In the genomic region with DNA sequence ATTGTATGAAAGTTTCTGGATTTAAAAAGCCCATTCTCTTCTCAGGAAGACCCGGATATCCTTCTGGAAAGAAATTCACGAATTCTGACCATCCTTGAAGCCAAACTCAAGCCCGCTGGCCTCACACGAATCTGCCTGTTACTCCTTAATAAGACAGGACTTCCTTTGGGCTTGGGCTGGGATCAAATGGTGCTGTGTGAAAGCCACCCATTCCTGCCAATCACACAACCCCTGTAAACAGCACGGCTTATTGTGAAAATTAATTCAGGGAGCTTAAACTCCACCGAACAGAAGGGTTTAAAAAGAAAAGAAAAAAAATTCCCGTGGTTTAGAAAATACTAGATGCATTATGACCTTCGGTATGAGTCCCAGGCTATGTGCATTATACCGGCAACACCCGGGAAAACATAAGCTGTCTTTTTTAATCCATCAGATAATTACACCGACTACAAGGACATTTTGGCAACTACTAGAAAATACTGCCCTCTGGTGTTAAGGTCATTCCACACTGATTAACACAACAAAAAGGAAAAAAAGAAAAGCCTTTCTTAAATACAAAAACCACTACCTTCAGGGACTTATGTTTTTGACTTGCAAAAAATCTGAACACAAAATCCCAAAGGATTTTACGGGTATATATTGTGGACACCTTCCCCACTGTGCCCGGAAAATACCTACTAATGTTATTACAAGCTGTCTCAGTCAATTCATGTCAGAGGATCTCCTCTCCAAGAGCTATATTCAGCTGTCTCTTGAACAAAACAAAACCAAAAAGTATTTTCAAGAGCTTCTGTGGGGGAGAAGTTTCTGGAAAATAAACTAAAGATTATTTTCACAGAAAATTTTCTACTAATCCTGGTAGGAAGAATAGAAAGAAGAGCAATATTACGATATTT, we compare ENCODE assay signal across 8 cellular contexts.
DNase-seq lines count a peak whose midpoint lies in the region; ATAC-seq, FAIRE-seq and TF ChIP-seq lines count a peak whose summit lies in the region.

No MANE protein-coding gene starts in this region.

- no peak overlapping the region for H3K9ac ChIP-seq in Karpas-422 (ENCODE audit: low read length)
- no peak overlapping the region for H3K9ac ChIP-seq in H1 (replicated peaks in 1 of 4; ENCODE audit: extremely low read depth in 1 of 4, low read depth in 3 of 4, low read length in 3 of 4)
- H3K9ac ChIP-seq in mesenchymal stem cell (ENCODE audit: low read length), result no peak overlapping the region

- no peak overlapping the region for H3K18ac ChIP-seq in H1 (ENCODE audit: extremely low read depth, low read length)
- H3K18ac ChIP-seq in mesenchymal stem cell (ENCODE audit: low read depth in 1 of 2, low read length in 2 of 2), result no peak overlapping the region

- peak; percentile 86 for FAIRE-seq in H1 (lab: Jason Lieb, UNC)

- no peak overlapping the region for H2BK20ac ChIP-seq in H1 (ENCODE audit: low read length)

- no peaks in the 10 kb centered on the region for H3K23me2 ChIP-seq in H1 (ENCODE audit: low read depth, low read length)

- H3K14ac ChIP-seq in H1 (ENCODE audit: insufficient read length) (no peak overlapping the region), mesenchymal stem cell (ENCODE audit: low read length in 2 of 2) (no peak overlapping the region)

- H3K9me3 ChIP-seq in Karpas-422 (ENCODE audit: low read length) (no peaks in the 10 kb centered on the region), PC-9 (ENCODE audit: insufficient read depth, low read depth) (no peaks in the 10 kb centered on the region), H1 (ENCODE audit: insufficient read depth in 2 of 2, low read depth in 1 of 2, low read length in 1 of 2) (no peaks in the 10 kb centered on the region), mesenchymal stem cell (ENCODE audit: control insufficient read depth, low read length) (no peaks in the 10 kb centered on the region)

- H3K4ac ChIP-seq in H1 (replicated peaks; ENCODE audit: insufficient read length, low read depth, low read length) (no peak overlapping the region), mesenchymal stem cell (ENCODE audit: low read depth in 1 of 2, low read length in 2 of 2) (no peak overlapping the region)

- H4K20me1 ChIP-seq in Karpas-422 (ENCODE audit: insufficient read depth, low read depth, low read length) (no peaks in the 10 kb centered on the region), PC-9 (ENCODE audit: insufficient read depth) (no peaks in the 10 kb centered on the region), H1 (replicated peaks in 1 of 2; ENCODE audit: control insufficient read depth in 1 of 2, insufficient read depth in 2 of 2, low read length in 2 of 2) (no peaks in the 10 kb centered on the region)

- no peak overlapping the region for H4K5ac ChIP-seq in H1 (ENCODE audit: insufficient read length, low read depth, low read length)

- H3K36me3 ChIP-seq in Karpas-422 (ENCODE audit: insufficient read depth, low read length) (no peaks in the 10 kb centered on the region), PC-9 (ENCODE audit: low read depth) (no peaks in the 10 kb centered on the region), H1 (ENCODE audit: control insufficient read depth in 2 of 4, insufficient read depth in 4 of 4, low read length in 3 of 4) (no peaks in the 10 kb centered on the region), mesenchymal stem cell (ENCODE audit: control insufficient read depth in 1 of 2, insufficient read depth in 2 of 2, low read depth in 1 of 2, low read length in 2 of 2) (no peaks in the 10 kb centered on the region)

- no peak for TF ChIP-seq POLR2A in H1 (IDR thresholded peaks at IDR 0.05; ENCODE audit: control extremely low read depth in 1 of 2, low read depth in 2 of 2, low read length in 2 of 2)

- BruUV-seq in PC-9 (replicated peaks; lab: Mats Ljungman, UMichigan), result no TSS peak

- H2BK120ac ChIP-seq in H1 (replicated peaks; ENCODE audit: low read depth, low read length) (no peak overlapping the region), mesenchymal stem cell (ENCODE audit: low read depth, low read length) (no peak overlapping the region)

- TF ChIP-seq EP300 in H1 (IDR thresholded peaks at IDR 0.05; ENCODE audit: borderline replicate concordance in 1 of 2, low read depth in 2 of 2, low read length in 2 of 2), result no peak

- no peak overlapping the region for H3K23ac ChIP-seq in H1 (ENCODE audit: insufficient read length)
- H3K23ac ChIP-seq in mesenchymal stem cell (ENCODE audit: low read length in 2 of 2), result no peak overlapping the region

- no peak overlapping the region for H4K91ac ChIP-seq in H1 (replicated peaks; ENCODE audit: insufficient read length, low read length)
- no peak overlapping the region for H4K91ac ChIP-seq in mesenchymal stem cell (ENCODE audit: low read length)

- CTCF ChIA-PET in PC-9 (lab: Charles Lee), result interaction anchor here (0.6 to 2.0 kb wide), 5 partner anchors 63 to 998 kb away, joined by 3 to 16 read pairs (median 4); no protein-coding TSS in a partner anchor
- CTCF ChIA-PET in H1 (lab: Charles Lee; ENCODE audit: partially characterized antibody), result interaction anchor here (0.6 to 3.2 kb wide), 65 partner anchors 9 to 573 kb away, joined by 3 to 68 read pairs (median 4); partner anchors contain the start of gene KCTD15

- intact Hi-C loops in PC-9 (cut with micrococcal nuclease; ENCODE audit: unreplicated experiment), result loop anchor here (1.0 kb wide), 1 partner anchor 318 kb away; no protein-coding TSS in a partner anchor

- no peaks in the 10 kb centered on the region for H3K79me1 ChIP-seq in H1 (ENCODE audit: low read depth, low read length)
- no peaks in the 10 kb centered on the region for H3K79me1 ChIP-seq in mesenchymal stem cell (replicated peaks; ENCODE audit: low read length, poor library complexity, severe bottlenecking)

- H4K8ac ChIP-seq in H1 (ENCODE audit: extremely low read depth, insufficient read depth, low read length) (no peak overlapping the region), mesenchymal stem cell (ENCODE audit: low read length) (no peak overlapping the region)

- no peak overlapping the region for H2BK15ac ChIP-seq in H1 (ENCODE audit: low read length)
- no peak overlapping the region for H2BK15ac ChIP-seq in mesenchymal stem cell (ENCODE audit: low read depth, poor library complexity, severe bottlenecking)

- H3K27me3 ChIP-seq in Karpas-422 (ENCODE audit: low read length) (no peaks in the 10 kb centered on the region), PC-9 (ENCODE audit: insufficient read depth, low read depth) (peaks cover 79% of the 10 kb centered on the region), H1 (replicated peaks in 1 of 4; ENCODE audit: control insufficient read depth in 3 of 4, extremely low read depth in 1 of 4, insufficient read depth in 3 of 4, low read length in 3 of 4) (no peaks in the 10 kb centered on the region), mesenchymal stem cell (ENCODE audit: control insufficient read depth in 1 of 2, insufficient read depth in 1 of 2, low read length in 2 of 2) (peaks cover 18 to 51% of the 10 kb centered on the region in 2 experiments)

- DNase-seq in DMS53 (lab: John Stamatoyannopoulos, UW) (peak; percentile 72), Karpas-422 (peak; percentile 79), PC-9 (peak in 1 of 2 experiments; percentile 47), H1 (ENCODE audit: low read depth in 1 of 2, low spot score in 2 of 2) (no peak), mesenchymal stem cell (peak; percentile 60)
- DNase-seq in activated CD4-positive, alpha-beta T cell treated with anti-CD3 and anti-CD28 coated beads, Interleukin-2, amount 50 U/mL, for 1 hour, result no peak

- no peak overlapping the region for H2BK5ac ChIP-seq in H1 (ENCODE audit: low read depth, low read length)
- H2BK5ac ChIP-seq in mesenchymal stem cell (ENCODE audit: low read depth, low read length, poor library complexity, severe bottlenecking), result no peak overlapping the region

- WGBS in H1 (ENCODE audit: extremely low coverage in 1 of 2, insufficient coverage in 1 of 2, insufficient read length in 1 of 2, insufficient replicate concordance in 2 of 2, low coverage in 1 of 2, low lambda C conversion rate in 2 of 2, missing lambda C conversion rate in 1 of 2), 2 experiments, result 33% methylated on average over 14 of the region's 14 CpGs; no CpG with 5 or more reads in 1 of the 2 experiments
- WGBS in mesenchymal stem cell, result 32% methylated on average over 12 of the region's 14 CpGs

- no peaks in the 10 kb centered on the region for H3K4me1 ChIP-seq in Karpas-422 (ENCODE audit: low read length)
- no peaks in the 10 kb centered on the region for H3K4me1 ChIP-seq in PC-9 (replicated peaks; ENCODE audit: insufficient read depth)
- no peaks in the 10 kb centered on the region; a peak in 1 of 7 replicates for H3K4me1 ChIP-seq in H1 (replicated peaks in 1 of 4; ENCODE audit: control insufficient read depth in 3 of 4, insufficient read depth in 4 of 4, low read length in 3 of 4)
- no peaks in the 10 kb centered on the region for H3K4me1 ChIP-seq in mesenchymal stem cell (ENCODE audit: control insufficient read depth, insufficient read depth, low read depth, low read length)

- H3K79me2 ChIP-seq in Karpas-422 (ENCODE audit: low read length), result no peaks in the 10 kb centered on the region
- no peaks in the 10 kb centered on the region for H3K79me2 ChIP-seq in PC-9 (ENCODE audit: low read depth)
- H3K79me2 ChIP-seq in H1 (ENCODE audit: control insufficient read depth in 1 of 2, insufficient read depth in 2 of 2, low read length in 2 of 2), result no peaks in the 10 kb centered on the region

- H2AFZ ChIP-seq in Karpas-422 (ENCODE audit: low read length) (no peak overlapping the region), PC-9 (no peak overlapping the region), H1 (ENCODE audit: low read length) (no peak overlapping the region), mesenchymal stem cell (ENCODE audit: low read depth, low read length) (no peak overlapping the region)

- H3K56ac ChIP-seq in H1 (replicated peaks; ENCODE audit: insufficient read length, low read depth, low read length), result no peak overlapping the region

- H3K4me3 ChIP-seq in Karpas-422 (ENCODE audit: low read length), result no peak overlapping the region
- no peak overlapping the region for H3K4me3 ChIP-seq in PC-9
- peak overlapping the region in 2 of 4 experiments; percentile 21 to 48; a peak in 5 of 8 replicates for H3K4me3 ChIP-seq in H1 (ENCODE audit: extremely low read depth in 1 of 4, insufficient read depth in 2 of 4, low read depth in 3 of 4, low read length in 4 of 4)
- H3K4me3 ChIP-seq in mesenchymal stem cell (ENCODE audit: insufficient read depth in 1 of 2, low read depth in 1 of 2, low read length in 2 of 2), result no peak overlapping the region

- H3K27ac ChIP-seq in Karpas-422 (ENCODE audit: low read length), result no peak overlapping the region
- H3K27ac ChIP-seq in PC-9, result no peak overlapping the region
- no peak overlapping the region for H3K27ac ChIP-seq in H1 (ENCODE audit: low read depth, low read length)
- no peak overlapping the region for H3K27ac ChIP-seq in mesenchymal stem cell (ENCODE audit: low read length, poor library complexity, severe bottlenecking)

- POLR2A ChIA-PET in PC-9 (lab: Charles Lee; ENCODE audit: unreplicated experiment) (interaction anchor here (0.7 kb wide), 1 partner anchor 16 kb away, joined by 4 read pairs; no protein-coding TSS in a partner anchor), H1 (lab: Charles Lee; ENCODE audit: partially characterized antibody) (interaction anchor here (0.8 to 1.4 kb wide), 5 partner anchors 13 to 319 kb away, joined by 3 read pairs; partner anchors contain the start of gene KCTD15)

- H3K9me2 ChIP-seq in Karpas-422 (replicated peaks; ENCODE audit: insufficient read depth, low read length) (no peaks in the 10 kb centered on the region), PC-9 (ENCODE audit: insufficient read depth) (no peaks in the 10 kb centered on the region)

- TF ChIP-seq RAD21 in H1 (IDR thresholded peaks at IDR 0.05 in 1 of 2, conservative IDR thresholded peaks at IDR 0.05 in 1 of 2; ENCODE audit: low read depth in 2 of 2, low read length in 2 of 2), result peak; percentile 76 to 80

- H2BK12ac ChIP-seq in H1 (ENCODE audit: low read depth, low read length) (no peak overlapping the region), mesenchymal stem cell (ENCODE audit: low read length in 2 of 2) (no peak overlapping the region)

- no peaks in the 10 kb centered on the region for H3F3A ChIP-seq in PC-9 (ENCODE audit: insufficient read depth, low read depth)

- ATAC-seq in HG02610 (IDR thresholded peaks at IDR 0.05; ENCODE audit: unreplicated experiment), result no peak
- ATAC-seq in GM19035 (IDR thresholded peaks at IDR 0.05; ENCODE audit: unreplicated experiment), result no peak

- TF ChIP-seq CTCF in PC-9 (conservative IDR thresholded peaks at IDR 0.05) (peak; percentile 72), H1 (IDR thresholded peaks at IDR 0.05; ENCODE audit: control extremely low read depth in 1 of 3, insufficient read depth in 1 of 3, low read depth in 1 of 3, low read length in 3 of 3) (peak in 2 of 3 experiments; percentile 53 to 57; a peak in 2 of 4 replicates)

- H2AK5ac ChIP-seq in H1 (ENCODE audit: low read depth, low read length), result no peak overlapping the region
- no peak overlapping the region for H2AK5ac ChIP-seq in mesenchymal stem cell (ENCODE audit: low read length, severe bottlenecking)

- H3K4me2 ChIP-seq in Karpas-422 (ENCODE audit: low read depth, low read length, poor library complexity, severe bottlenecking), result no peak overlapping the region
- H3K4me2 ChIP-seq in PC-9, result no peak overlapping the region
- peak overlapping the region in 1 of 2 experiments; percentile 36; a peak in 3 of 4 replicates for H3K4me2 ChIP-seq in H1 (ENCODE audit: insufficient read depth in 1 of 2, low read depth in 2 of 2, low read length in 2 of 2)
- H3K4me2 ChIP-seq in mesenchymal stem cell (ENCODE audit: low read length, poor library complexity, severe bottlenecking), result no peak overlapping the region

Comparison
In these comparisons a context has a peak if more than half of its experiments do, and no peak if none do; other contexts are left out.
1. DNase-seq: peak in DMS53 (single experiment), Karpas-422 (single experiment) and mesenchymal stem cell (single experiment); none in H1 (0 of 2) and activated CD4-positive, alpha-beta T cell treated with anti-CD3 and anti-CD28 coated beads, Interleukin-2, amount 50 U/mL, for 1 hour (single experiment).